ENCODE assay signal across 25 cellular contexts in the genomic region with DNA sequence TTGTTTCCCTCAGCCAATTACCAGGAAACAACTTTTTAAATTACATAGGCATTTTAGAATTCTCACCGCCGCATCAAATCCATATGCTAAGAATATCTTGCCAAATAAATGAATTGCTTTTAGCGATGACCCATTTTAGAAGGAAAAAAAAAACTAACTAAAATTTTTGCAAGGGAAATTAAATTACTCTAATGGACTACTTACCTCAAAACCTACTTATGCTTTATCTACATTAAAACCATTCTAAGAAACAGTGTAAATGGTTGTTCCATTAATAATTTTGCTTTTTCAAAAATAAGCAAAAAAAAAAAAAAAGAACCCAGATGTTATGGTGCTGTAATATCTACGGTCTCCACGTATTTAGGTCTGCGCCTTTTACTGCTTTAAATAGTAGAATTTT.
"Had no signal": no experiment of that assay in that cellular context is flagged by ENCODE, and none has a peak within 500 bp of the region (broad histone marks: within the 10 kb centered on the region; RNA-seq: fewer than 3 reads in every experiment).

No MANE protein-coding gene starts in this region.

- H3K27ac Mint-ChIP-seq: dendritic cell treated with granulocyte-macrophage colony-stimulating factor and Interleukin-4, amounts not matched to agents 40 ng/mL and 50 ng/mL, for 4 days; effector memory CD8-positive, alpha-beta T cell; endodermal cell had no signal

- DNase-seq: colonic mucosa; cortex of kidney; dermis blood vessel endothelial cell; dorsolateral prefrontal cortex; effector CD4-positive, alpha-beta T cell; effector CD8-positive, alpha-beta T cell; effector memory CD4-positive, alpha-beta T cell; effector memory CD8-positive, alpha-beta T cell; endodermal cell; erythroblast; esophagus squamous epithelium; foreskin fibroblast; foreskin keratinocyte; foreskin melanocyte; gastrocnemius medialis; glutamatergic neuron; head of caudate nucleus; heart left ventricle; heart right ventricle had no signal

- H3K4me3 ChIP-seq: colonic mucosa, coronary artery, dorsolateral prefrontal cortex, esophagus muscularis mucosa, esophagus squamous epithelium, gastrocnemius medialis, gastroesophageal sphincter, heart left ventricle, heart right ventricle had no signal

- H3K4me3 Mint-ChIP-seq: dendritic cell treated with granulocyte-macrophage colony-stimulating factor and Interleukin-4, amounts not matched to agents 40 ng/mL and 50 ng/mL, for 4 days; effector memory CD8-positive, alpha-beta T cell; endodermal cell had no signal

- H3K9me3 ChIP-seq: colonic mucosa, esophagus muscularis mucosa, esophagus squamous epithelium, gastrocnemius medialis, gastroesophageal sphincter had no signal

- ATAC-seq: effector memory CD8-positive, alpha-beta T cell; esophagus mucosa; foreskin keratinocyte; gastrocnemius medialis; gastroesophageal sphincter; heart left ventricle; heart right ventricle had no signal

- H3K4me1 Mint-ChIP-seq: endodermal cell had no signal

- H3K27ac ChIP-seq: colonic mucosa, epithelial cell of prostate, esophagus squamous epithelium, foreskin keratinocyte, gastrocnemius medialis had no signal

- H3K27me3 ChIP-seq: colonic mucosa, dorsolateral prefrontal cortex, esophagus muscularis mucosa, esophagus squamous epithelium, foreskin keratinocyte, gastrocnemius medialis, gastroesophageal sphincter, heart left ventricle had no signal

- H3K4me1 ChIP-seq: colonic mucosa, esophagus squamous epithelium, foreskin keratinocyte, gastrocnemius medialis, gastroesophageal sphincter had no signal

- H3K36me3 ChIP-seq: colonic mucosa, esophagus muscularis mucosa, esophagus squamous epithelium, gastrocnemius medialis, gastroesophageal sphincter, heart left ventricle, heart right ventricle had no signal
